29 cellular contexts compared by ENCODE assay signal in the genomic region with DNA sequence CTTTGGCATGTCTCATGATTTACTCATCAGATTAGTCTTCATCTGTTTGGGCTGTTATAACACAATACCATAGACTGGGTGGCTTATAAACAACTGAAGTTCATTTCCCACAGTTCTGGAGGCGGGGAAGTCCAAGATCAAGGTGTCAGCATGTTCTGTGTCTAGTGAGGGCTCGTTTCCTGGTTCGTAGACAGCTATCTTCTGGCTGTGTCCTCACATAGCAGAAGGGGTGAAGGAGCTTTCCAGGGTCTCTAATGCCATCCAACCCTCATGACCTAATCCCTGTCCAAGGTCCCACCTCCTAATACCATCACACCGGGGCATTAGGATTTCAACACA. TPM values are rescaled to one million over a fixed set of nuclear protein-coding genes. Genes with fewer than 3 reads are reported as not detected.
DNase-seq lines count a peak whose midpoint lies in the region; ATAC-seq, FAIRE-seq and TF ChIP-seq lines count a peak whose summit lies in the region.
"Had no signal": no experiment of that assay in that cellular context is flagged by ENCODE, and none has a peak within 500 bp of the region (broad histone marks: within the 10 kb centered on the region; RNA-seq: fewer than 3 reads in every experiment).

No MANE protein-coding gene starts in this region.

- ATAC-seq in left colon (peak; percentile 52), mucosa of descending colon (peak; percentile 46), psoas muscle (no peak), GM18873 (IDR thresholded peaks at IDR 0.05; ENCODE audit: low FRiP score, unreplicated experiment) (no peak)
- ATAC-seq: GM12878 had no signal

- H3K36me3 ChIP-seq in HEK293 (ENCODE audit: control insufficient read depth in 2 of 2, insufficient read depth in 1 of 2, low read length in 2 of 2), result no peaks in the 10 kb centered on the region
- H3K36me3 ChIP-seq in bronchial epithelial cell (ENCODE audit: control insufficient read depth, insufficient read depth, low read length), result no peaks in the 10 kb centered on the region
- no peaks in the 10 kb centered on the region for H3K36me3 ChIP-seq in mucosa of descending colon (ENCODE audit: low read depth)
- no peaks in the 10 kb centered on the region for H3K36me3 ChIP-seq in psoas muscle (ENCODE audit: insufficient read depth in 1 of 2, low read depth in 1 of 2)
- H3K36me3 ChIP-seq: BE2C, BLaER1 had no signal

- intact Hi-C loops in left colon (cut with DNase I, micrococcal nuclease) (no loop called here), mucosa of descending colon (cut with DNase I, micrococcal nuclease) (no loop called here), psoas muscle (cut with DNase I) (no loop called here)

- CTCF ChIA-PET in HEK293 (lab: Yijun Ruan, JAX), result no interaction called here

- TF ChIP-seq CTCF in HEK293 (tag by site-specific recombination; IDR thresholded peaks at IDR 0.05) (no peak), bronchial epithelial cell (IDR thresholded peaks at IDR 0.05; ENCODE audit: insufficient read depth, low read length, severe bottlenecking) (no peak), mucosa of descending colon (IDR thresholded peaks at IDR 0.05) (no peak), psoas muscle (IDR thresholded peaks at IDR 0.05) (no peak)

- DNase-seq in bronchial epithelial cell (ENCODE audit: low read depth) (peak; percentile 15), left colon (no peak), mucosa of descending colon (no peak), psoas muscle (no peak), SKM-1 (lab: John Stamatoyannopoulos, UW; ENCODE audit: unreplicated experiment) (no peak), NCI-H187 (lab: John Stamatoyannopoulos, UW) (no peak)
- DNase-seq: 8988T; ACHN; BE2C; C1 segment of cervical spinal cord; CD4-positive, alpha-beta memory T cell; CD4-positive, CD25-positive, alpha-beta regulatory T cell; CD8-positive, alpha-beta memory T cell; COR-L47; DMS 273 treated with DMSO at 0.1 percent for 48 hours; DMS153; DMS53; DMS79; DND-41; EL; GDM1 had no signal

- H3K4me1 ChIP-seq in HEK293 (ENCODE audit: control insufficient read depth, insufficient read depth, low read length) (peaks cover 5% of the 10 kb centered on the region; the same call in 1 of the 2 replicates), mucosa of descending colon (ENCODE audit: low read depth) (no peaks in the 10 kb centered on the region), psoas muscle (no peaks in the 10 kb centered on the region)
- H3K4me1 ChIP-seq: BE2C had no signal

- H3K4me3 ChIP-seq in HEK293 (ENCODE audit: low read depth, low read length) (no peak overlapping the region), bronchial epithelial cell (ENCODE audit: low read depth, low read length) (no peak overlapping the region), mucosa of descending colon (no peak overlapping the region), psoas muscle (no peak overlapping the region)
- H3K4me3 ChIP-seq: BLaER1, GM12878 had no signal

- H3K27ac ChIP-seq in HEK293 (ENCODE audit: extremely low read depth, low read depth, low read length) (no peak overlapping the region), psoas muscle (no peak overlapping the region)
- H3K27ac ChIP-seq: BLaER1 had no signal

- H3K27me3 ChIP-seq in bronchial epithelial cell (ENCODE audit: control insufficient read depth, insufficient read depth, low read length), result no peaks in the 10 kb centered on the region
- H3K27me3 ChIP-seq in psoas muscle (ENCODE audit: insufficient read depth in 3 of 3, low read length in 2 of 3), result peaks cover 0 to 3% (median 0%) of the 10 kb centered on the region in 3 donors
- H3K27me3 ChIP-seq: BE2C, BLaER1 had no signal

- H3K9me3 ChIP-seq in HEK293 (ENCODE audit: control insufficient read depth, insufficient read depth, low read depth, low read length) (no peaks in the 10 kb centered on the region), mucosa of descending colon (no peaks in the 10 kb centered on the region), psoas muscle (no peaks in the 10 kb centered on the region)
- H3K9me3 ChIP-seq: BE2C, BLaER1 had no signal

- no peak for FAIRE-seq in bronchial epithelial cell (lab: Jason Lieb, UNC)
- FAIRE-seq: A204.1, GM12878, GM12892, GM18507, GM19239 had no signal

- WGBS in psoas muscle, 3 donors, result 83 to 87% (median 87%) methylated on average over 4 of the region's 4 CpGs

- POLR2A ChIA-PET in HEK293 (lab: Yijun Ruan, JAX), result no interaction called here

TF ChIP-seq in HEK293, 187 proteins besides CTCF, POLR2A, EP300 and RAD21:
- no peak for TF ChIP-seq ZEB2 (tag by site-specific recombination; IDR thresholded peaks at IDR 0.05)
- TF ChIP-seq ZNF202 (tag by site-specific recombination; IDR thresholded peaks at IDR 0.05; ENCODE audit: borderline replicate concordance), result no peak
- TF ChIP-seq, protein P1, sequence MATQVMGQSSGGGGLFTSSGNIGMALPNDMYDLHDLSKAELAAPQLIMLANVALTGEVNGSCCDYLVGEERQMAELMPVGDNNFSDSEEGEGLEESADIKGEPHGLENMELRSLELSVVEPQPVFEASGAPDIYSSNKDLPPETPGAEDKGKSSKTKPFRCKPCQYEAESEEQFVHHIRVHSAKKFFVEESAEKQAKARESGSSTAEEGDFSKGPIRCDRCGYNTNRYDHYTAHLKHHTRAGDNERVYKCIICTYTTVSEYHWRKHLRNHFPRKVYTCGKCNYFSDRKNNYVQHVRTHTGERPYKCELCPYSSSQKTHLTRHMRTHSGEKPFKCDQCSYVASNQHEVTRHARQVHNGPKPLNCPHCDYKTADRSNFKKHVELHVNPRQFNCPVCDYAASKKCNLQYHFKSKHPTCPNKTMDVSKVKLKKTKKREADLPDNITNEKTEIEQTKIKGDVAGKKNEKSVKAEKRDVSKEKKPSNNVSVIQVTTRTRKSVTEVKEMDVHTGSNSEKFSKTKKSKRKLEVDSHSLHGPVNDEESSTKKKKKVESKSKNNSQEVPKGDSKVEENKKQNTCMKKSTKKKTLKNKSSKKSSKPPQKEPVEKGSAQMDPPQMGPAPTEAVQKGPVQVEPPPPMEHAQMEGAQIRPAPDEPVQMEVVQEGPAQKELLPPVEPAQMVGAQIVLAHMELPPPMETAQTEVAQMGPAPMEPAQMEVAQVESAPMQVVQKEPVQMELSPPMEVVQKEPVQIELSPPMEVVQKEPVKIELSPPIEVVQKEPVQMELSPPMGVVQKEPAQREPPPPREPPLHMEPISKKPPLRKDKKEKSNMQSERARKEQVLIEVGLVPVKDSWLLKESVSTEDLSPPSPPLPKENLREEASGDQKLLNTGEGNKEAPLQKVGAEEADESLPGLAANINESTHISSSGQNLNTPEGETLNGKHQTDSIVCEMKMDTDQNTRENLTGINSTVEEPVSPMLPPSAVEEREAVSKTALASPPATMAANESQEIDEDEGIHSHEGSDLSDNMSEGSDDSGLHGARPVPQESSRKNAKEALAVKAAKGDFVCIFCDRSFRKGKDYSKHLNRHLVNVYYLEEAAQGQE (tag by site-specific recombination; IDR thresholded peaks at IDR 0.05), result peak; percentile 46; the same call in 1 of the 2 replicates
- no peak for TF ChIP-seq KLF7 (tag by site-specific recombination; IDR thresholded peaks at IDR 0.05; ENCODE audit: borderline replicate concordance)
- TF ChIP-seq, protein P2, sequence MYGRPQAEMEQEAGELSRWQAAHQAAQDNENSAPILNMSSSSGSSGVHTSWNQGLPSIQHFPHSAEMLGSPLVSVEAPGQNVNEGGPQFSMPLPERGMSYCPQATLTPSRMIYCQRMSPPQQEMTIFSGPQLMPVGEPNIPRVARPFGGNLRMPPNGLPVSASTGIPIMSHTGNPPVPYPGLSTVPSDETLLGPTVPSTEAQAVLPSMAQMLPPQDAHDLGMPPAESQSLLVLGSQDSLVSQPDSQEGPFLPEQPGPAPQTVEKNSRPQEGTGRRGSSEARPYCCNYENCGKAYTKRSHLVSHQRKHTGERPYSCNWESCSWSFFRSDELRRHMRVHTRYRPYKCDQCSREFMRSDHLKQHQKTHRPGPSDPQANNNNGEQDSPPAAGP (tag by site-specific recombination; IDR thresholded peaks at IDR 0.05), result no peak

RNA-seq across cellular contexts. Expression of a gene that starts 30.8 kb away (rescaled TPM):
- 5.8 and 6.1 TPM in 2 replicates for total RNA-seq in bronchial epithelial cell
- 10 to 100 TPM; 19.4 to 25.1 TPM for total RNA-seq in left colon
- total RNA-seq in mucosa of descending colon, result 10 to 100 TPM; 23.0 to 31.5 (median 26.1) TPM
- 10 to 100 TPM; 11.0 to 21.8 (median 12.8) TPM for total RNA-seq in psoas muscle
- 1 to 10 TPM; 5.8 to 8.7 (median 6.4) TPM for polyA plus RNA-seq in psoas muscle

RNA-seq across cellular contexts. Expression of a gene that starts 34.3 kb away (rescaled TPM):
- total RNA-seq in bronchial epithelial cell, result 267 and 1,162 TPM in 2 replicates
- total RNA-seq in left colon, result 100 to 1,000 TPM; 756 to 776 TPM
- 100 to 1,000 TPM; 610 to 985 (median 822) TPM for total RNA-seq in mucosa of descending colon
- total RNA-seq in psoas muscle, result 1,000 to 10,000 TPM in 1 of 4 donors, 100 to 1,000 TPM in 3; 460 to 1,593 (median 666) TPM
- 1,000 to 10,000 TPM in 1 of 3 donors, 100 to 1,000 TPM in 2; 559 to 1,064 (median 580) TPM for polyA plus RNA-seq in psoas muscle

Comparison
In these comparisons a context has a peak if more than half of its experiments do, and no peak if none do; other contexts are left out.
1. ATAC-seq: peak in left colon (single experiment) and mucosa of descending colon (single experiment); none in psoas muscle (0 of 4) and GM18873 (single experiment).